Comparison of ENCODE assay signal across 8 cellular contexts in the genomic region with DNA sequence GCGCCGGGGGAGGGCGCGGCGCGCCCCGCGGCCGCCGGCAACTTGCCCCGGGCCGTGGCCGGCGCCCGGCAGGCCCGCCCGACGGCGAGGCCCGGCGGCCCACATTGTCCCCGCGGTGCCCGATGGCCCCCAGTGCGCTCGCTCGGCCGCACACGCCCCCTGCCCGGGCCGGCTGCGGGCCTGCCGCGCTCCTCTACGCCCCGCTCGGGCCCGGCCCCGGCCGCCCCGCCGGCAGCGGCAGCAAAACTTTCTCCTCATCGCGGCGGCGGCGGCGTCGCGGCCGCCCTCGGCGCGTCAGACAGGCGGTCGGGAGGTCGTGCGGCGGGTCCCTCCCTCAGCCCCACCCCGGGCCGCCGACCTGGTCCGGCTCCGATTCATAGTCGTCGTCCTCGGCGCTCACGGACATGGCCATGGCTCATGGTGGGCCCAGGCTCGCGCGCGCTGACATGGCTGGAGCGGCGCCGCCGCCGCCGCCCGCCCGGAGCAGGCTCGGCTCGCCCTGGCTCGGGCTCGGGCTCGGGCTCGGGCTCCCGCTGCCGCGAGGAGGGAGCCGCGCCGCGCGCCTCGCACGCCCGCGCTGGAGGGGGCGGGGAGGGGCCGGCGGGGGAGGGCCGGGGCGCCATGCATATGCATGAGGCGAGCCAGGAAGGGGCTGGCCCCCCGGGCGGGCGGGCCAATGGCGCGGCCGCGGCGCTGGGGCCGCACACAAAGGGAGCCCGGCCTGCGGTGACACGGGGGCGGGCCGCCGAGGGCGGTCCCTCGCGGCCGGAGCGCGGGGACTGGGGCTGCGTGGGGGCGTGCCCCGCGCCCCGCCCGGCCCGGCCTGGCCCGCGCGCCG.
DNase-seq lines count a peak whose midpoint lies in the region; ATAC-seq and TF ChIP-seq lines count a peak whose summit lies in the region.

No MANE protein-coding gene starts in this region.

- peak overlapping the region; percentile 98 for H3K4me2 ChIP-seq in BLaER1

- H3K9me3 ChIP-seq in BLaER1 = no peaks in the 10 kb centered on the region
- H3K9me3 ChIP-seq in duodenal mucosa (ENCODE audit: control insufficient read depth in 1 of 2, low read length in 2 of 2) = no peaks in the 10 kb centered on the region

- H3K4me3 ChIP-seq in BLaER1 (peak overlapping the region; percentile 95), duodenal mucosa (ENCODE audit: low read depth in 1 of 2, low read length in 2 of 2) (peak overlapping the region in 1 of 2 donors; percentile 65)

- DNase-seq in NCI-H510A treated with DMSO at 0.1 percent for 48 hours (lab: John Stamatoyannopoulos, UW) = peak; percentile 92
- DNase-seq in activated CD4-positive, alpha-beta T cell treated with anti-CD3 and anti-CD28 coated beads, Interleukin-2, amount 50 U/mL, for 4 hours = peak; percentile 79 to 84
- DNase-seq in lung microvascular endothelial cell (ENCODE audit: low read depth in 2 of 2) = peak; percentile 92 to 94
- DNase-seq in stimulated activated CD4-positive, alpha-beta T cell treated with anti-CD3 and anti-CD28 coated beads, TNF-alpha, amount 100 ng/mL, for 24 hours (ENCODE audit: low read depth in 3 of 3) = peak; percentile 70 to 90 (median 75)

- peak; percentile 40 for TF ChIP-seq POLR2A in GM19193 (IDR thresholded peaks at IDR 0.05; ENCODE audit: extremely low read depth, insufficient read depth, insufficient read length)

- H4K20me1 ChIP-seq in BLaER1 = peaks cover 51% of the 10 kb centered on the region

- H3K4me1 ChIP-seq in BLaER1 = peaks cover 77% of the 10 kb centered on the region
- peaks cover 6 to 11% of the 10 kb centered on the region in 2 donors for H3K4me1 ChIP-seq in duodenal mucosa (ENCODE audit: control insufficient read depth in 1 of 2, insufficient read depth in 2 of 2, low read length in 2 of 2)

- H3K36me3 ChIP-seq in BLaER1 (peaks cover 14% of the 10 kb centered on the region), duodenal mucosa (ENCODE audit: control insufficient read depth in 1 of 2, insufficient read depth in 2 of 2, low read length in 2 of 2) (no peaks in the 10 kb centered on the region)

- H3K9ac ChIP-seq in BLaER1 (peak overlapping the region; percentile 98), duodenal mucosa (ENCODE audit: low read depth in 1 of 2, low read length in 2 of 2) (peak overlapping the region in 1 of 2 donors; percentile 25)

- H3K27me3 ChIP-seq in BLaER1 = no peaks in the 10 kb centered on the region
- no peaks in the 10 kb centered on the region for H3K27me3 ChIP-seq in duodenal mucosa (ENCODE audit: control insufficient read depth in 1 of 2, insufficient read depth in 2 of 2, low read length in 2 of 2)

- peak; percentile 88 for ATAC-seq in HG03354 (IDR thresholded peaks at IDR 0.05; ENCODE audit: poor library complexity, severe bottlenecking, unreplicated experiment)

- H3K27ac ChIP-seq in BLaER1 = peak overlapping the region; percentile 99
- H3K27ac ChIP-seq in duodenal mucosa (ENCODE audit: low read depth, low read length) = peak overlapping the region; percentile 62
